ENCODE assay signal across 30 cellular contexts in genomic region chr14:97618401-97618800, GRCh38.
DNase-seq lines count a peak whose midpoint lies in the region; ATAC-seq and TF ChIP-seq lines count a peak whose summit lies in the region.
"Had no signal": no experiment of that assay in that cellular context is flagged by ENCODE, and none has a peak within 500 bp of the region (broad histone marks: within the 10 kb centered on the region; RNA-seq: fewer than 3 reads in every experiment).

No MANE protein-coding gene starts in this region.

- CTCF ChIA-PET in Caco-2 (lab: Charles Lee) = no interaction called here

- TF ChIP-seq POLR2A in spleen (IDR thresholded peaks at IDR 0.05) = no peak
- no peak for TF ChIP-seq POLR2A in right lobe of liver (IDR thresholded peaks at IDR 0.05)

- H3K4me1 Mint-ChIP-seq in activated T-cell treated with anti-CD3 and anti-CD28 coated beads, Interleukin-2, amount 50 U/mL, for 72 hours (ENCODE audit: low read depth) = peaks cover 48% of the 10 kb centered on the region
- H3K4me1 Mint-ChIP-seq in activated T-cell treated with anti-CD3 and anti-CD28 coated beads, Interleukin-2, amount 50 U/mL, for 4 hours (ENCODE audit: low read depth) = peaks cover 45% of the 10 kb centered on the region
- H3K4me1 Mint-ChIP-seq in activated naive CD8-positive, alpha-beta T cell treated with anti-CD3 and anti-CD28 coated beads, Interleukin-2, amount 10 ng/mL, durations not matched to agents 7 days and 5 days = peaks cover 32% of the 10 kb centered on the region
- H3K4me1 Mint-ChIP-seq in Caco-2 (ENCODE audit: low read depth, unreplicated experiment) = no peaks in the 10 kb centered on the region
- H3K4me1 Mint-ChIP-seq: memory B cell had no signal

- H3K9ac ChIP-seq in DND-41 (ENCODE audit: low read depth, low read length) = no peak overlapping the region
- H3K9ac ChIP-seq: parathyroid adenoma had no signal

- no TSS peak for BruUV-seq in Caco-2 (replicated peaks; lab: Mats Ljungman, UMichigan)

- H3K27me3 ChIP-seq in DND-41 (ENCODE audit: insufficient read depth, low read length, poor library complexity) (no peaks in the 10 kb centered on the region), spleen (replicated peaks in 1 of 7) (no peaks in the 10 kb centered on the region), Caco-2 (replicated peaks; ENCODE audit: control insufficient read depth, insufficient read depth, low read length) (no peaks in the 10 kb centered on the region), right lobe of liver (no peaks in the 10 kb centered on the region)
- H3K27me3 ChIP-seq: ascending aorta, cardiac muscle cell, left lung, stomach, thyroid gland, vagina had no signal

- intact Hi-C loops in spleen (cut with DNase I; ENCODE audit: low total_unique reads) (no loop called here), Caco-2 (cut with micrococcal nuclease; ENCODE audit: unreplicated experiment) (no loop called here), right lobe of liver (cut with DNase I) (no loop called here)

- H3K4me3 Mint-ChIP-seq in activated T-cell treated with anti-CD3 and anti-CD28 coated beads, Interleukin-2, amount 50 U/mL, for 72 hours = peak overlapping the region; percentile 72 to 93
- no peak overlapping the region for H3K4me3 Mint-ChIP-seq in activated T-cell treated with anti-CD3 and anti-CD28 coated beads, Interleukin-2, amount 50 U/mL, for 4 hours
- H3K4me3 Mint-ChIP-seq in activated naive CD8-positive, alpha-beta T cell treated with anti-CD3 and anti-CD28 coated beads, Interleukin-2, amount 10 ng/mL, durations not matched to agents 7 days and 5 days = no peak overlapping the region
- H3K4me3 Mint-ChIP-seq in Caco-2 (ENCODE audit: unreplicated experiment) = no peak overlapping the region
- H3K4me3 Mint-ChIP-seq: B cell, memory B cell, WTC11 had no signal

- H3K27ac ChIP-seq in DND-41 (ENCODE audit: low read length) (peak overlapping the region; percentile 17; the same call in 1 of the 2 replicates), spleen (peak overlapping the region in 5 of 8 donors; percentile 3 to 70 (median 46)), right lobe of liver (no peak overlapping the region)
- H3K27ac ChIP-seq: ascending aorta, cardiac muscle cell, coronary artery, left lung, parathyroid adenoma, stomach, thyroid gland, vagina had no signal

- H3K9me3 ChIP-seq in DND-41 (ENCODE audit: insufficient read depth, low read length, severe bottlenecking) (peaks cover 24% of the 10 kb centered on the region), spleen (peaks cover 0 to 27% (median 23%) of the 10 kb centered on the region in 8 donors), Caco-2 (peaks cover 2% of the 10 kb centered on the region; the same call in 1 of the 2 replicates), right lobe of liver (peaks cover 0 to 4% (median 0%) of the 10 kb centered on the region in 4 donors)
- H3K9me3 ChIP-seq: thyroid gland, vagina had no signal

- H3K36me3 Mint-ChIP-seq in activated T-cell treated with anti-CD3 and anti-CD28 coated beads, Interleukin-2, amount 50 U/mL, for 72 hours (ENCODE audit: insufficient read depth in 2 of 2) = peaks cover 15 to 20% of the 10 kb centered on the region in 2 donors
- H3K36me3 Mint-ChIP-seq in activated T-cell treated with anti-CD3 and anti-CD28 coated beads, Interleukin-2, amount 50 U/mL, for 4 hours (ENCODE audit: insufficient read depth) = peaks cover 5% of the 10 kb centered on the region
- peaks cover 24% of the 10 kb centered on the region for H3K36me3 Mint-ChIP-seq in activated naive CD8-positive, alpha-beta T cell treated with anti-CD3 and anti-CD28 coated beads, Interleukin-2, amount 10 ng/mL, durations not matched to agents 7 days and 5 days
- no peaks in the 10 kb centered on the region for H3K36me3 Mint-ChIP-seq in Caco-2 (ENCODE audit: insufficient read depth, unreplicated experiment)

- H3K4me1 ChIP-seq in DND-41 (ENCODE audit: insufficient read depth, low read length) (peaks cover 44% of the 10 kb centered on the region), spleen (peaks cover 0 to 23% (median 3%) of the 10 kb centered on the region in 6 donors), Caco-2 (no peaks in the 10 kb centered on the region), right lobe of liver (no peaks in the 10 kb centered on the region)
- H3K4me1 ChIP-seq: ascending aorta, left lung, parathyroid adenoma, stomach, thyroid gland, vagina had no signal

- DNase-seq in activated T-cell treated with anti-CD3 and anti-CD28 coated beads, Interleukin-2, amount 50 U/mL, for 72 hours = no peak
- no peak for DNase-seq in activated T-cell treated with anti-CD3 and anti-CD28 coated beads, Interleukin-2, amount 50 U/mL, for 4 hours
- no peak for DNase-seq in DND-41
- DNase-seq in activated naive CD8-positive, alpha-beta T cell treated with anti-CD3 and anti-CD28 coated beads, Interleukin-2, amount 10 ng/mL, durations not matched to agents 7 days and 5 days = no peak
- no peak for DNase-seq in spleen
- no peak for DNase-seq in RKO (ENCODE audit: low spot score)
- DNase-seq in Caco-2 = no peak
- DNase-seq in right lobe of liver = no peak
- DNase-seq: ACHN; effector CD8-positive, alpha-beta T cell; left lung; NCI-H1092 treated with DMSO at 0.1 percent for 48 hours; NCI-H1694 treated with DMSO at 0.1 percent for 48 hours; NCI-H446 treated with DMSO at 0.1 percent for 48 hours; NCI-H774; SHP77 treated with DMSO at 0.1 percent for 48 hours; small intestine; stomach; T1000; thyroid gland had no signal

- peaks cover 11% of the 10 kb centered on the region in 2 donors for H3K9me3 Mint-ChIP-seq in activated T-cell treated with anti-CD3 and anti-CD28 coated beads, Interleukin-2, amount 50 U/mL, for 72 hours
- peaks cover 14% of the 10 kb centered on the region for H3K9me3 Mint-ChIP-seq in activated T-cell treated with anti-CD3 and anti-CD28 coated beads, Interleukin-2, amount 50 U/mL, for 4 hours
- H3K9me3 Mint-ChIP-seq in activated naive CD8-positive, alpha-beta T cell treated with anti-CD3 and anti-CD28 coated beads, Interleukin-2, amount 10 ng/mL, durations not matched to agents 7 days and 5 days = peaks cover 14% of the 10 kb centered on the region
- peaks cover 24% of the 10 kb centered on the region for H3K9me3 Mint-ChIP-seq in Caco-2 (ENCODE audit: unreplicated experiment)

- TF ChIP-seq CTCF in DND-41 (IDR thresholded peaks at IDR 0.05; ENCODE audit: borderline replicate concordance, extremely low read depth, low read length, poor library complexity, severe bottlenecking) (no peak), spleen (IDR thresholded peaks at IDR 0.05 in 8 of 11, conservative IDR thresholded peaks at IDR 0.05 in 3 of 11) (no peak), Caco-2 (IDR thresholded peaks at IDR 0.05; ENCODE audit: insufficient read depth in 1 of 2, low read depth in 1 of 2, low read length in 1 of 2, severe bottlenecking in 1 of 2, unreplicated experiment in 1 of 2) (no peak), right lobe of liver (IDR thresholded peaks at IDR 0.05) (no peak)

- no peaks in the 10 kb centered on the region for H4K20me1 ChIP-seq in DND-41 (ENCODE audit: insufficient read depth, low read length)

- no peak overlapping the region for H2AFZ ChIP-seq in DND-41 (ENCODE audit: low read depth, low read length)
- H2AFZ ChIP-seq: parathyroid adenoma had no signal

- ATAC-seq in activated T-cell treated with anti-CD3 and anti-CD28 coated beads, Interleukin-2, amount 50 U/mL, for 72 hours (replicated peaks in 1 of 2) = no peak
- no peak for ATAC-seq in activated T-cell treated with anti-CD3 and anti-CD28 coated beads, Interleukin-2, amount 50 U/mL, for 4 hours
- ATAC-seq in DND-41 (ENCODE audit: insufficient read depth, low read depth) (no peak), right lobe of liver (no peak)
- ATAC-seq in activated naive CD8-positive, alpha-beta T cell treated with anti-CD3 and anti-CD28 coated beads, Interleukin-2, amount 10 ng/mL, durations not matched to agents 7 days and 5 days (ENCODE audit: low read depth) = no peak
- ATAC-seq: K562, left lung, Panc1, WTC11 had no signal

- H3K27ac Mint-ChIP-seq in activated T-cell treated with anti-CD3 and anti-CD28 coated beads, Interleukin-2, amount 50 U/mL, for 72 hours = peak overlapping the region; percentile 96
- H3K27ac Mint-ChIP-seq in activated naive CD8-positive, alpha-beta T cell treated with anti-CD3 and anti-CD28 coated beads, Interleukin-2, amount 10 ng/mL, durations not matched to agents 7 days and 5 days = peak overlapping the region; percentile 97
- H3K27ac Mint-ChIP-seq in Caco-2 (ENCODE audit: unreplicated experiment) = no peak overlapping the region
- H3K27ac Mint-ChIP-seq: B cell, memory B cell, WTC11 had no signal

- POLR2A ChIA-PET in activated naive CD8-positive, alpha-beta T cell treated with anti-CD3 and anti-CD28 coated beads, Interleukin-2, amount 10 ng/mL, durations not matched to agents 7 days and 5 days (lab: Charles Lee) = interaction anchor here (0.5 to 1.4 kb wide), 4 partner anchors 15 to 1651 kb away, joined by 3 to 8 read pairs (median 4); no protein-coding TSS in a partner anchor
- POLR2A ChIA-PET in Caco-2 (lab: Charles Lee) = no interaction called here

- H3K4me3 ChIP-seq in DND-41 (ENCODE audit: low read depth in 1 of 2, low read length in 2 of 2) = no peak overlapping the region
- no peak overlapping the region for H3K4me3 ChIP-seq in spleen
- H3K4me3 ChIP-seq in Caco-2 (ENCODE audit: low read depth, low read length) = no peak overlapping the region
- H3K4me3 ChIP-seq in right lobe of liver = no peak overlapping the region
- H3K4me3 ChIP-seq: ascending aorta, cardiac muscle cell, coronary artery, K562, left lung, stomach, thyroid gland, vagina had no signal

- H3K79me2 ChIP-seq in DND-41 (ENCODE audit: insufficient read depth, low read length) = no peaks in the 10 kb centered on the region
- H3K79me2 ChIP-seq: parathyroid adenoma had no signal

- H3K36me3 ChIP-seq in DND-41 (ENCODE audit: insufficient read depth, low read length) (no peaks in the 10 kb centered on the region), spleen (no peaks in the 10 kb centered on the region), Caco-2 (ENCODE audit: control insufficient read depth, insufficient read depth, low read length) (no peaks in the 10 kb centered on the region), right lobe of liver (no peaks in the 10 kb centered on the region)
- H3K36me3 ChIP-seq: ascending aorta, cardiac muscle cell, left lung, stomach, thyroid gland, vagina had no signal

- H3K27me3 Mint-ChIP-seq in activated T-cell treated with anti-CD3 and anti-CD28 coated beads, Interleukin-2, amount 50 U/mL, for 72 hours (ENCODE audit: low read depth) = no peaks in the 10 kb centered on the region
- H3K27me3 Mint-ChIP-seq in activated T-cell treated with anti-CD3 and anti-CD28 coated beads, Interleukin-2, amount 50 U/mL, for 4 hours (ENCODE audit: low read depth) = no peaks in the 10 kb centered on the region
- H3K27me3 Mint-ChIP-seq in activated naive CD8-positive, alpha-beta T cell treated with anti-CD3 and anti-CD28 coated beads, Interleukin-2, amount 10 ng/mL, durations not matched to agents 7 days and 5 days = no peaks in the 10 kb centered on the region
- peaks cover 3% of the 10 kb centered on the region for H3K27me3 Mint-ChIP-seq in Caco-2 (ENCODE audit: insufficient read depth, unreplicated experiment)
- H3K27me3 Mint-ChIP-seq: B cell, memory B cell had no signal

- H3K4me2 ChIP-seq in DND-41 (ENCODE audit: insufficient read depth, low read length) = no peak overlapping the region

- 73 to 80% (median 79%) methylated on average over 3 of the region's 3 CpGs for WGBS in spleen, 5 donors
- WGBS in right lobe of liver (ENCODE audit: insufficient coverage, low coverage, low lambda C conversion rate, missing lambda C conversion rate) = 47% methylated on average over 3 of the region's 3 CpGs

Comparison
In these comparisons a context has a peak if more than half of its experiments do, and no peak if none do; other contexts are left out.
1. H3K4me3 Mint-ChIP-seq: peak in activated T-cell treated with anti-CD3 and anti-CD28 coated beads, Interleukin-2, amount 50 U/mL, for 72 hours (2 of 2); none in activated T-cell treated with anti-CD3 and anti-CD28 coated beads, Interleukin-2, amount 50 U/mL, for 4 hours (single experiment), activated naive CD8-positive, alpha-beta T cell treated with anti-CD3 and anti-CD28 coated beads, Interleukin-2, amount 10 ng/mL, durations not matched to agents 7 days and 5 days (single experiment) and Caco-2 (single experiment).
2. H3K27ac ChIP-seq: peak in DND-41 (single experiment) and spleen (5 of 8); none in right lobe of liver (0 of 3).